In the genomic region with DNA sequence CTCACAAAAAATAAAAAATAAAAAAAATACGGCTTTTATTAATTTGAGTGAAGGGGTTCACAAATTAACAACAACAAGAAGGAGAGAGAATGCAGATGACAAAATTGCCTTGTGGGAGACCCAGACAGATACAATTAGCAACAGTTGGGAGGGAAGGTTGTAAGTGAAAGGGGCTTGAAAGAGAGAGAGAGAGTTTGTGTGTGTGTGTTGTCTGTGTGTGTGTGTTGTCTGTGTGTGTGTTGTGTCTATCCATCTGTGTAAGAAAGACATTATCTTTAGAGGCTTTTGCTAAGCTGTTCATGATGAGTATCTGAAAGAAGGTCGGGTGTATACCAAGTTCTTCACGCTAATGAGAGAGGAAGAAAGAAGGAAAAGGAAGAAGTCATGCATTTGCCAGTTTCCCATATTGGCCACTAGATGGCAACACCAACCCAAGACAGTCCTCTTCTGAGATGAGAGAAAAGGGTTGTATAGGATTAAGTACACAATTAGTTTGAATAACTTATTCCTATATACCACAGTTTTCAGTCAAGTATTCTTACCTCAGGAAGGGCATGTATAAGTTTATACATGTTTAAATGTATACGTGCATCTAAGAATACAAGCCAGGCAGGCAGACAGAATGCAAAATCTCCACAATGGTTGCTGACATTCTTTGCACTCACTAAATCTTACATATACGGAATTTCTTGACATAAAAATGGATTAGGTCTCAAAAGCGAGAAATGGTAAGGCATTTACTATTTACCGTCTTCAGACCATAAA, we compare ENCODE assay signal across 8 cellular contexts.
A peak's percentile ranks its signal among the peaks of the same experiment; 100 is the strongest.
DNase-seq lines count a peak whose midpoint lies in the region; ATAC-seq and TF ChIP-seq lines count a peak whose summit lies in the region.

No MANE protein-coding gene starts in this region.

- ATAC-seq in GM19328 (IDR thresholded peaks at IDR 0.05; ENCODE audit: unreplicated experiment) (peak; percentile 67), HG03354 (IDR thresholded peaks at IDR 0.05; ENCODE audit: poor library complexity, severe bottlenecking, unreplicated experiment) (peak; percentile 84)

- peak overlapping the region; percentile 85 for H3K4me3 Mint-ChIP-seq in activated naive CD4-positive, alpha-beta T cell treated with anti-CD3 and anti-CD28 coated beads, Interleukin-2, amount 50 U/mL, for 24 hours
- no peak overlapping the region for H3K4me3 Mint-ChIP-seq in glutamatergic neuron (ENCODE audit: unreplicated experiment)
- H3K4me3 Mint-ChIP-seq in progenitor cell of endocrine pancreas (ENCODE audit: low read depth): no peak overlapping the region

- H3K27ac Mint-ChIP-seq in activated naive CD4-positive, alpha-beta T cell treated with anti-CD3 and anti-CD28 coated beads, Interleukin-2, amount 50 U/mL, for 24 hours: peak overlapping the region; percentile 79
- H3K27ac Mint-ChIP-seq in glutamatergic neuron (ENCODE audit: unreplicated experiment) (no peak overlapping the region), progenitor cell of endocrine pancreas (no peak overlapping the region)

- TF ChIP-seq CTCF in glutamatergic neuron (IDR thresholded peaks at IDR 0.05; ENCODE audit: partially characterized antibody, unreplicated experiment) (peak; percentile 83), progenitor cell of endocrine pancreas (IDR thresholded peaks at IDR 0.05; ENCODE audit: unreplicated experiment) (peak; percentile 90)

- no peaks in the 10 kb centered on the region for H3K27me3 Mint-ChIP-seq in activated naive CD4-positive, alpha-beta T cell treated with anti-CD3 and anti-CD28 coated beads, Interleukin-2, amount 50 U/mL, for 24 hours
- no peaks in the 10 kb centered on the region for H3K27me3 Mint-ChIP-seq in glutamatergic neuron (ENCODE audit: unreplicated experiment)
- H3K27me3 Mint-ChIP-seq in progenitor cell of endocrine pancreas: no peaks in the 10 kb centered on the region

- H3K9me3 Mint-ChIP-seq in activated naive CD4-positive, alpha-beta T cell treated with anti-CD3 and anti-CD28 coated beads, Interleukin-2, amount 50 U/mL, for 24 hours: no peaks in the 10 kb centered on the region
- H3K9me3 Mint-ChIP-seq in glutamatergic neuron (ENCODE audit: unreplicated experiment) (no peaks in the 10 kb centered on the region), progenitor cell of endocrine pancreas (ENCODE audit: low read depth) (peaks cover 4% of the 10 kb centered on the region)

- DNase-seq in DMS153 (lab: John Stamatoyannopoulos, UW): peak; percentile 61
- DNase-seq in NCI-H748 (lab: John Stamatoyannopoulos, UW; ENCODE audit: unreplicated experiment): peak; percentile 76
- DNase-seq in glutamatergic neuron: no peak
- DNase-seq in progenitor cell of endocrine pancreas (ENCODE audit: low spot score, unreplicated experiment): no peak
- no peak for DNase-seq in HuH-7 (ENCODE audit: low spot score)

- H3K4me1 Mint-ChIP-seq in activated naive CD4-positive, alpha-beta T cell treated with anti-CD3 and anti-CD28 coated beads, Interleukin-2, amount 50 U/mL, for 24 hours: peaks cover 18% of the 10 kb centered on the region
- H3K4me1 Mint-ChIP-seq in glutamatergic neuron (ENCODE audit: low read depth, unreplicated experiment) (no peaks in the 10 kb centered on the region), progenitor cell of endocrine pancreas (ENCODE audit: low read depth) (peaks cover 15% of the 10 kb centered on the region)

- no peaks in the 10 kb centered on the region for H3K36me3 Mint-ChIP-seq in activated naive CD4-positive, alpha-beta T cell treated with anti-CD3 and anti-CD28 coated beads, Interleukin-2, amount 50 U/mL, for 24 hours
- H3K36me3 Mint-ChIP-seq in glutamatergic neuron (ENCODE audit: unreplicated experiment): no peaks in the 10 kb centered on the region
- no peaks in the 10 kb centered on the region for H3K36me3 Mint-ChIP-seq in progenitor cell of endocrine pancreas (ENCODE audit: insufficient read depth)

Comparison
In these comparisons a context has a peak if more than half of its experiments do, and no peak if none do; other contexts are left out.
1. DNase-seq: peak in DMS153 (single experiment) and NCI-H748 (single experiment); none in glutamatergic neuron (single experiment), progenitor cell of endocrine pancreas (single experiment) and HuH-7 (single experiment).